Comparison of ENCODE assay signal across 9 cellular contexts in the genomic region with DNA sequence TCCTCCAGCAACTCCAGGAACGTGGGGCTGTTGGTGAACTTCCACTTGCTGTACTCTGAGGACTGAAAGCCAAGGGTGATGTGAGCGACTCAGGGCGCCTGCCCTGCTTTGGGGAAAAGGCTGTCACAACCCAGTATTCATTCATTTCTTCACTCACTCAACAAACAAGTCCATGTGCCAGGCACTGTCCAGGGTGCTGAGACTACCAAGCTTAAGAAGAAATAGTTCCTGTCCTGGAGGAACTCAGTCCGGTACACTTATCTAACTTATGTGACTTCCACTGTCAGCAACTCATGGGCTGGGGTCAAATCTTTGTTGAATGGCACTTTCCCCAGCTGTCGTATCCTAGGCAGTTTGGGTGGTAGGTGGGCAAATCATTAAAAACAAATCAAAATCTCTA. TPM values are rescaled to one million over a fixed set of nuclear protein-coding genes. Genes with fewer than 3 reads are reported as not detected.
"Had no signal": no experiment of that assay in that cellular context is flagged by ENCODE, and none has a peak within 500 bp of the region (broad histone marks: within the 10 kb centered on the region; RNA-seq: fewer than 3 reads in every experiment).

No MANE protein-coding gene starts in this region.

RNA-seq across cellular contexts. Expression of a gene that starts 26.6 kb away (rescaled TPM):
- total RNA-seq: kidney; naive thymus-derived CD8-positive, alpha-beta T cell; occipital lobe; osteocyte; posterior vena cava; subcutaneous adipose tissue; thoracic aorta; upper lobe of right lung had no signal
- polyA plus RNA-seq: mammary epithelial cell; naive thymus-derived CD8-positive, alpha-beta T cell had no signal
